Comparison of ENCODE assay signal across 1 cellular context in genomic region chr14:56952766-56953473, GRCh38.
TF ChIP-seq lines count a peak whose summit lies in the region.

No MANE protein-coding gene starts in this region.

TF ChIP-seq in H1, 55 proteins besides CTCF, POLR2A, EP300 and RAD21 (continued from another document):
- TF ChIP-seq KDM4A (IDR thresholded peaks at IDR 0.05; ENCODE audit: low read depth, low read length, severe bottlenecking), result no peak
- no peak for TF ChIP-seq TAF1 (IDR thresholded peaks at IDR 0.05; ENCODE audit: low read depth, low read length)
